In the genomic region with DNA sequence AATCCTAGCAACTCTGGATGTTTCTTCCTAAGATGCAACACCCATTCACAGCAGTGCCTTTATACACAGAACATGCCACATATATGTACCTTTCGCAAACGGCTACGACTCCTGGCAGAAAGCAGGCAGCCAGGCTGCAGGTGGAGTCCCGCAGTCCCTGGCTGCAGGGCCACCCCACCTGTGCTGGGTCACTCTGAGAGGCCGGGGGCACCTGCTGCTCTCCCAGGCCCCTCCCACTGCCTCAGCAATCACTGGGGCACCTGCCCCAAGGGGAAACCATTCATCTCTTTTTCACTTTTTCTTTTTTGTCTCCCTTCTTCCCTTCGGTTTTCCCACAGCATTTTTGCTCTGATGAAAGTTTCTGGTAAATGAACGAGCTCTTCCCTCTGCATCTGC, we compare ENCODE assay signal across 18 cellular contexts.
"Had no signal": no experiment of that assay in that cellular context is flagged by ENCODE, and none has a peak within 500 bp of the region (broad histone marks: within the 10 kb centered on the region; RNA-seq: fewer than 3 reads in every experiment).

No MANE protein-coding gene starts in this region.

- H3K9me3 ChIP-seq: esophagus muscularis mucosa, gastroesophageal sphincter, lower lobe of right lung had no signal

- DNase-seq: dermis blood vessel endothelial cell; dorsolateral prefrontal cortex; effector CD4-positive, alpha-beta T cell; effector memory CD4-positive, alpha-beta T cell; foreskin keratinocyte; heart left ventricle; hypothalamus; left cardiac atrium; left lung; left ventricle myocardium superior; lower lobe of right lung; mesenchymal stem cell; midbrain had no signal

- H3K4me1 ChIP-seq: esophagus muscularis mucosa, foreskin keratinocyte, gastroesophageal sphincter had no signal

- H3K4me3 Mint-ChIP-seq: naive thymus-derived CD4-positive, alpha-beta T cell had no signal

- H3K27ac Mint-ChIP-seq: naive thymus-derived CD4-positive, alpha-beta T cell had no signal

- ATAC-seq: foreskin keratinocyte; gastroesophageal sphincter; heart left ventricle; left cardiac atrium; left lung; left ventricle myocardium superior; lower lobe of right lung; naive thymus-derived CD4-positive, alpha-beta T cell had no signal

- H3K4me3 ChIP-seq: coronary artery, dorsolateral prefrontal cortex, esophagus muscularis mucosa, gastroesophageal sphincter, heart left ventricle, hepatocyte, left lung, lower lobe of right lung had no signal

- H3K27ac ChIP-seq: coronary artery, dorsolateral prefrontal cortex, esophagus muscularis mucosa, foreskin keratinocyte, gastroesophageal sphincter, heart left ventricle, hepatocyte, left lung, lower lobe of right lung had no signal

- H3K36me3 ChIP-seq: esophagus muscularis mucosa, gastroesophageal sphincter, heart left ventricle, left lung, lower lobe of right lung had no signal

- H3K27me3 ChIP-seq: hepatocyte had no signal
